17 cellular contexts compared by ENCODE assay signal in genomic region chr6:115899883-115900282, GRCh38.
A peak's percentile ranks its signal among the peaks of the same experiment; 100 is the strongest.
DNase-seq lines count a peak whose midpoint lies in the region; ATAC-seq and TF ChIP-seq lines count a peak whose summit lies in the region.
"Had no signal": no experiment of that assay in that cellular context is flagged by ENCODE, and none has a peak within 500 bp of the region (broad histone marks: within the 10 kb centered on the region; RNA-seq: fewer than 3 reads in every experiment).

No MANE protein-coding gene starts in this region.

- H3K27me3 ChIP-seq in OCI-LY3 (ENCODE audit: low read depth, low read length) (no peaks in the 10 kb centered on the region), transverse colon (no peaks in the 10 kb centered on the region)
- H3K27me3 ChIP-seq: dorsolateral prefrontal cortex, esophagus squamous epithelium had no signal

- intact Hi-C loops in transverse colon (cut with DNase I; ENCODE audit: low total_unique reads), result no loop called here
- intact Hi-C loops in left colon (cut with DNase I, micrococcal nuclease), result no loop called here

- in situ Hi-C loops in transverse colon (cut with MboI; ENCODE audit: low pct_ligation_motif_present in 1 of 4, low pct_unique_long_range_greater_than_20kb in 1 of 4, low sequenced_read_pairs in 3 of 4), result loop anchor here in 2 of 4 donors (25.0 kb wide), 1 partner anchor 1163 kb away; no protein-coding TSS in a partner anchor

- no peak for DNase-seq in transverse colon
- DNase-seq in left colon, result no peak
- DNase-seq in T-helper 17 cell, result no peak
- DNase-seq: activated CD4-positive, alpha-beta T cell treated with anti-CD3 and anti-CD28 coated beads, Interleukin-2, amount 50 U/mL, for 1 hour; activated T-cell treated with anti-CD3 and anti-CD28 coated beads, Interleukin-2, amount 50 U/mL, for 1 hour; dorsolateral prefrontal cortex; esophagus squamous epithelium; glutamatergic neuron; NCI-H1048; NK-92 treated with Interleukin-12 subunit alpha and Interleukin-12 subunit beta, amount 100 ng/mL, for 24 hours; SIG-M5 had no signal

- no peak overlapping the region for H3K4me3 Mint-ChIP-seq in T-helper 17 cell
- H3K4me3 Mint-ChIP-seq: activated naive CD4-positive, alpha-beta T cell treated with anti-CD3 and anti-CD28 coated beads, Interleukin-2, amount 50 U/mL, for 24 hours had no signal

- no peak for TF ChIP-seq POLR2A in transverse colon (IDR thresholded peaks at IDR 0.05)

- no peak for TF ChIP-seq CTCF in OCI-LY3 (IDR thresholded peaks at IDR 0.05; ENCODE audit: low read depth, low read length)
- no peak for TF ChIP-seq CTCF in transverse colon (IDR thresholded peaks at IDR 0.05)

- no peaks in the 10 kb centered on the region for H3K9me3 ChIP-seq in OCI-LY3 (ENCODE audit: insufficient read depth, low read length)
- H3K9me3 ChIP-seq in transverse colon, result no peaks in the 10 kb centered on the region
- no peaks in the 10 kb centered on the region for H3K9me3 ChIP-seq in T-helper 17 cell (ENCODE audit: control insufficient read depth, low read length, poor library complexity, severe bottlenecking)
- H3K9me3 ChIP-seq: esophagus squamous epithelium had no signal

- H3K4me1 Mint-ChIP-seq in T-helper 17 cell, result no peaks in the 10 kb centered on the region
- H3K4me1 Mint-ChIP-seq: activated naive CD4-positive, alpha-beta T cell treated with anti-CD3 and anti-CD28 coated beads, Interleukin-2, amount 50 U/mL, for 24 hours had no signal

- no peaks in the 10 kb centered on the region for H3K36me3 ChIP-seq in OCI-LY3 (replicated peaks; ENCODE audit: low read depth, low read length)
- no peaks in the 10 kb centered on the region for H3K36me3 ChIP-seq in transverse colon
- H3K36me3 ChIP-seq: esophagus squamous epithelium had no signal

- H3K4me3 ChIP-seq in OCI-LY3 (ENCODE audit: low read length) (no peak overlapping the region), transverse colon (no peak overlapping the region)
- H3K4me3 ChIP-seq: dorsolateral prefrontal cortex, esophagus squamous epithelium had no signal

- peak; percentile 57 for ATAC-seq in GM18858 (IDR thresholded peaks at IDR 0.05; ENCODE audit: unreplicated experiment)
- ATAC-seq in GM21515 (IDR thresholded peaks at IDR 0.05; ENCODE audit: unreplicated experiment), result peak; percentile 45
- ATAC-seq in HG03378 (IDR thresholded peaks at IDR 0.05; ENCODE audit: unreplicated experiment), result peak; percentile 59
- ATAC-seq in GM19455 (IDR thresholded peaks at IDR 0.05; ENCODE audit: unreplicated experiment), result no peak
- no peak for ATAC-seq in left colon
- ATAC-seq in T-helper 17 cell, result no peak

- H3K79me2 ChIP-seq in OCI-LY3 (ENCODE audit: low read length), result no peaks in the 10 kb centered on the region

- H3K27ac ChIP-seq in OCI-LY3 (ENCODE audit: low read length) (no peak overlapping the region), transverse colon (no peak overlapping the region)
- H3K27ac ChIP-seq: dorsolateral prefrontal cortex, esophagus squamous epithelium had no signal

- no peaks in the 10 kb centered on the region for H3K27me3 Mint-ChIP-seq in T-helper 17 cell

- no peak overlapping the region for H3K27ac Mint-ChIP-seq in T-helper 17 cell
- H3K27ac Mint-ChIP-seq: activated naive CD4-positive, alpha-beta T cell treated with anti-CD3 and anti-CD28 coated beads, Interleukin-2, amount 50 U/mL, for 24 hours had no signal

- peaks cover 2% of the 10 kb centered on the region for H3K36me3 Mint-ChIP-seq in T-helper 17 cell (ENCODE audit: low read depth)
- H3K36me3 Mint-ChIP-seq: activated naive CD4-positive, alpha-beta T cell treated with anti-CD3 and anti-CD28 coated beads, Interleukin-2, amount 50 U/mL, for 24 hours had no signal

- no peak for TF ChIP-seq EP300 in transverse colon (IDR thresholded peaks at IDR 0.05; ENCODE audit: low read depth)

- H3K4me2 ChIP-seq in OCI-LY3 (ENCODE audit: low read length), result peak overlapping the region; percentile 9; the same call in 1 of the 2 replicates

- H4K20me1 ChIP-seq in OCI-LY3 (ENCODE audit: insufficient read depth, low read length), result no peaks in the 10 kb centered on the region

- no peak overlapping the region for H3K9ac ChIP-seq in OCI-LY3 (ENCODE audit: low read length)

- WGBS in transverse colon (ENCODE audit: low coverage in 1 of 2), 2 donors, result 67 to 72% methylated on average over 1 to 3 of the region's 3 CpGs

- H3K4me1 ChIP-seq in OCI-LY3 (ENCODE audit: low read length) (peaks cover 14% of the 10 kb centered on the region), transverse colon (no peaks in the 10 kb centered on the region)
- H3K4me1 ChIP-seq: esophagus squamous epithelium had no signal

- no peak overlapping the region for H2AFZ ChIP-seq in OCI-LY3 (ENCODE audit: low read depth, low read length)

Comparison
In these comparisons a context has a peak if more than half of its experiments do, and no peak if none do; other contexts are left out.
1. ATAC-seq: peak in GM18858 (single experiment), GM21515 (single experiment) and HG03378 (single experiment); none in GM19455 (single experiment), left colon (single experiment) and T-helper 17 cell (single experiment).